ENCODE assay signal across 8 cellular contexts in the genomic region with DNA sequence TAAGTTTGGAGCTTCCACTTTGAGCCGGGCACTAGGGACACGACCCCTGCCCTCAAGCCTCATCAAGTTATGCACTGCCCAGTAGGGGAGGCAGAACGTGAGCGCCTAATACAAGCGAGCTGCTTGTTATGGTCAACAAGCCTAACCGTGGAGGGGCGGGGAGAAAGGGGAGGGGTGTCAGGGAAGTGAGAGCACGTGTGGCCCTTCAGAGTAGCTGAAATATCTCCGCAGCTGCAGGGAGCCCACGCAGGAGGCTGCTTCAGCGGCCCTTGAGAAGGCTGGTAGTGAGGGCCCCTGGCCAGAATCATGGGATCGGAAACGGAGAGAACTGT. TPM values are rescaled to one million over a fixed set of nuclear protein-coding genes. Genes with fewer than 3 reads are reported as not detected.
DNase-seq lines count a peak whose midpoint lies in the region; ATAC-seq lines count a peak whose summit lies in the region.

No MANE protein-coding gene starts in this region.

- ATAC-seq in GM19452 (IDR thresholded peaks at IDR 0.05; ENCODE audit: unreplicated experiment) (peak; percentile 39), HG03565 (IDR thresholded peaks at IDR 0.05; ENCODE audit: unreplicated experiment) (peak; percentile 32), sciatic nerve (peak; percentile 88)

- H3K27me3 ChIP-seq in SJSA1 (replicated peaks): 0 out of 2 replicates have a peak, but pooled peaks cover 11% of the 10 kb centered on the region

- H3K4me3 ChIP-seq in SJSA1: peak overlapping the region; percentile 55

- no peak overlapping the region for H3K27ac ChIP-seq in SJSA1

- DNase-seq in CMK (ENCODE audit: low read depth) (peak; percentile 62), SJSA1 (ENCODE audit: low read depth in 1 of 2, low spot score in 2 of 2) (no peak), anterior cingulate cortex (lab: John Stamatoyannopoulos, UW) (peak in 44 of 58 donors; percentile 1 to 60 (median 32)), hippocampal formation (lab: John Stamatoyannopoulos, UW) (peak; percentile 31 to 41), sciatic nerve (ENCODE audit: low spot score) (peak; percentile 82), epidermal melanocyte (ENCODE audit: insufficient read length, low spot score) (no peak)

- peaks cover 13% of the 10 kb centered on the region for H3K4me1 ChIP-seq in SJSA1 (replicated peaks)

- intact Hi-C loops in sciatic nerve (cut with DNase I): no loop called here

- no peaks in the 10 kb centered on the region for H3K9me3 ChIP-seq in SJSA1 (replicated peaks)

- no peaks in the 10 kb centered on the region for H3K36me3 ChIP-seq in SJSA1

RNA-seq across cellular contexts. Expression of a gene that starts 0.7 kb away (rescaled TPM):
- 0.66 and 0.78 TPM in 2 replicates for total RNA-seq in SJSA1 (2014; rRNA removed; shearing (Covaris generic))
- 19.3 TPM for total RNA-seq in sciatic nerve

RNA-seq across cellular contexts. Expression of a gene that starts 6.1 kb away (rescaled TPM):
- 0.34 and 0.74 TPM in 2 replicates for total RNA-seq in SJSA1 (2014; rRNA removed; shearing (Covaris generic))
- 4.9 TPM for total RNA-seq in sciatic nerve

Comparison
In these comparisons a context has a peak if more than half of its experiments do, and no peak if none do; other contexts are left out.
1. DNase-seq: peak in CMK (single experiment), anterior cingulate cortex (44 of 58), hippocampal formation (2 of 2) and sciatic nerve (single experiment); none in SJSA1 (0 of 2) and epidermal melanocyte (single experiment).
2. ATAC-seq: peak in every context shown above with its lines; median percentile 88 in sciatic nerve; 39 in GM19452; 32 in HG03565.
3. RNA of a gene that starts 0.7 kb away (total RNA-seq): 19.3 TPM in sciatic nerve (single experiment); 0.66 to 0.78 TPM in SJSA1; every median in the first group is over 10 times any median in the second.